8 cellular contexts compared by ENCODE assay signal in genomic region chr2:129849559-129850160, GRCh38.
DNase-seq lines count a peak whose midpoint lies in the region; ATAC-seq and TF ChIP-seq lines count a peak whose summit lies in the region.

No MANE protein-coding gene starts in this region.

- DNase-seq in BE2C = no peak
- peak; percentile 69 for DNase-seq in NCI-H460 (ENCODE audit: extremely low read depth, low read depth)
- DNase-seq in body of pancreas = no peak
- peak; percentile 90 for DNase-seq in inferior parietal cortex (ENCODE audit: extremely low spot score)
- DNase-seq in superior temporal gyrus (ENCODE audit: extremely low spot score) = peak; percentile 93
- DNase-seq in posterior cingulate gyrus = no peak

- H3K9me3 ChIP-seq in BE2C (no peaks in the 10 kb centered on the region), body of pancreas (no peaks in the 10 kb centered on the region)

- no peak for TF ChIP-seq POLR2A in body of pancreas (IDR thresholded peaks at IDR 0.05)

- intact Hi-C loops in body of pancreas (cut with DNase I) (no loop called here), posterior cingulate gyrus (cut with DNase I) (no loop called here)

- TF ChIP-seq CTCF in BE2C (IDR thresholded peaks at IDR 0.05; ENCODE audit: low read depth, low read length) = peak; percentile 49
- peak; percentile 43 to 81 (median 73) for TF ChIP-seq CTCF in body of pancreas (IDR thresholded peaks at IDR 0.05)

- no peak overlapping the region for H3K27ac ChIP-seq in body of pancreas

- H3K4me3 ChIP-seq in BE2C (ENCODE audit: low read depth, low read length) (no peak overlapping the region), body of pancreas (no peak overlapping the region)

- no peaks in the 10 kb centered on the region for H3K27me3 ChIP-seq in BE2C
- H3K27me3 ChIP-seq in body of pancreas = no peaks in the 10 kb centered on the region

- H3K36me3 ChIP-seq in BE2C = no peaks in the 10 kb centered on the region
- no peaks in the 10 kb centered on the region for H3K36me3 ChIP-seq in body of pancreas (replicated peaks in 1 of 2; ENCODE audit: insufficient read depth in 1 of 2, low read depth in 2 of 2)

- H3K4me1 ChIP-seq in BE2C = no peaks in the 10 kb centered on the region
- H3K4me1 ChIP-seq in body of pancreas = no peaks in the 10 kb centered on the region

- WGBS in body of pancreas, 2 donors = 15 to 17% methylated on average over 6 of the region's 6 CpGs

- ATAC-seq in GM18519 (IDR thresholded peaks at IDR 0.05; ENCODE audit: low FRiP score, unreplicated experiment) (peak; percentile 86), HG03280 (IDR thresholded peaks at IDR 0.05; ENCODE audit: unreplicated experiment) (peak; percentile 87), body of pancreas (peak; percentile 79)

Comparison
In these comparisons a context has a peak if more than half of its experiments do, and no peak if none do; other contexts are left out.
1. DNase-seq: peak in NCI-H460 (single experiment), inferior parietal cortex (single experiment) and superior temporal gyrus (single experiment); none in BE2C (single experiment), body of pancreas (0 of 4) and posterior cingulate gyrus (0 of 10).
2. Peak in every context shown above with its lines, with median percentiles within 50 percentile points of each other: ATAC-seq.